In genomic region chr10:131972474-131973071, GRCh38 we compare ENCODE assay signal across 8 cellular contexts. TPM values are rescaled to one million over a fixed set of nuclear protein-coding genes. Genes with fewer than 3 reads are reported as not detected.
DNase-seq lines count a peak whose midpoint lies in the region; ATAC-seq and TF ChIP-seq lines count a peak whose summit lies in the region.

No MANE protein-coding gene starts in this region.

- no peak overlapping the region for H4K12ac ChIP-seq in trophoblast cell (ENCODE audit: low read depth, low read length)

- no peak for TF ChIP-seq CTCF in sigmoid colon (IDR thresholded peaks at IDR 0.05)
- no peak for TF ChIP-seq CTCF in endothelial cell (IDR thresholded peaks at IDR 0.05; ENCODE audit: unreplicated experiment)

- no peaks in the 10 kb centered on the region for H3K9me3 ChIP-seq in sigmoid colon
- H3K9me3 ChIP-seq in trophoblast cell (ENCODE audit: insufficient read depth, low read depth, low read length), result no peaks in the 10 kb centered on the region

- intact Hi-C loops in sigmoid colon (cut with DNase I), result no loop called here

- H3K18ac ChIP-seq in trophoblast cell (ENCODE audit: low read length), result no peak overlapping the region

- H3K36me3 Mint-ChIP-seq in T-cell (peaks cover 24% of the 10 kb centered on the region), endothelial cell (ENCODE audit: low read depth, unreplicated experiment) (peaks cover 27% of the 10 kb centered on the region)

- H2AK5ac ChIP-seq in trophoblast cell (ENCODE audit: low read length), result no peak overlapping the region

- H2BK5ac ChIP-seq in trophoblast cell (ENCODE audit: low read depth, low read length, poor library complexity), result no peak overlapping the region

- H3K27me3 ChIP-seq in sigmoid colon, result no peaks in the 10 kb centered on the region
- H3K27me3 ChIP-seq in trophoblast cell (ENCODE audit: insufficient read depth, low read length), result no peaks in the 10 kb centered on the region

- no peaks in the 10 kb centered on the region for H3K79me2 ChIP-seq in trophoblast cell (ENCODE audit: control insufficient read depth, insufficient read depth, low read length, poor library complexity)

- no peak overlapping the region for H3K23ac ChIP-seq in trophoblast cell (ENCODE audit: low read length)

- no peaks in the 10 kb centered on the region for H3K27me3 Mint-ChIP-seq in T-cell
- H3K27me3 Mint-ChIP-seq in endothelial cell (ENCODE audit: unreplicated experiment), result peaks cover 2% of the 10 kb centered on the region

- H3K4ac ChIP-seq in trophoblast cell (ENCODE audit: low read depth, low read length), result no peak overlapping the region

- H2BK120ac ChIP-seq in trophoblast cell (ENCODE audit: insufficient read depth, low read length, poor library complexity), result no peak overlapping the region

- no peaks in the 10 kb centered on the region for H3K9me3 Mint-ChIP-seq in T-cell
- no peaks in the 10 kb centered on the region for H3K9me3 Mint-ChIP-seq in endothelial cell (ENCODE audit: unreplicated experiment)

- DNase-seq in G401 (ENCODE audit: low spot score) (peak; percentile 65), T-cell (peak in 17 of 34 experiments; percentile 9 to 36 (median 19)), sigmoid colon (peak; percentile 71), trophoblast cell (no peak), activated gamma-delta T cell (lab: John Stamatoyannopoulos, UW) (no peak), endothelial cell (ENCODE audit: low spot score) (no peak)

- in situ Hi-C loops in G401 (cut with HindIII; ENCODE audit: low sequenced_read_pairs), result no loop called here

- ATAC-seq in T-cell (replicated peaks in 1 of 4) (peak; percentile 66 to 76 (median 72)), esophagus mucosa (peak; percentile 30), GM19467 (IDR thresholded peaks at IDR 0.05; ENCODE audit: unreplicated experiment) (no peak)

- no peak overlapping the region for H2BK12ac ChIP-seq in trophoblast cell (ENCODE audit: low read length)

- no peak overlapping the region for H3K4me3 ChIP-seq in sigmoid colon
- H3K4me3 ChIP-seq in trophoblast cell (ENCODE audit: low read depth, low read length), result no peak overlapping the region

- H3K4me3 Mint-ChIP-seq in T-cell (peak overlapping the region; percentile 80 to 87 (median 84)), endothelial cell (ENCODE audit: unreplicated experiment) (no peak overlapping the region)

- H3K9ac ChIP-seq in trophoblast cell (ENCODE audit: low read length), result no peak overlapping the region

- H3K36me3 ChIP-seq in sigmoid colon (peaks cover 13 to 49% (median 24%) of the 10 kb centered on the region in 4 donors), trophoblast cell (ENCODE audit: control insufficient read depth in 1 of 2, insufficient read depth in 2 of 2, low read length in 2 of 2) (peaks cover 39 to 47% of the 10 kb centered on the region in 2 experiments)

- peak overlapping the region; percentile 95 to 99 for H3K27ac Mint-ChIP-seq in T-cell
- no peak overlapping the region for H3K27ac Mint-ChIP-seq in endothelial cell (ENCODE audit: unreplicated experiment)

- no peak overlapping the region for H4K8ac ChIP-seq in trophoblast cell (ENCODE audit: low read depth, low read length)

- no peak for TF ChIP-seq EP300 in sigmoid colon (IDR thresholded peaks at IDR 0.05)

- no peak overlapping the region for H2AFZ ChIP-seq in trophoblast cell (ENCODE audit: insufficient read depth, low read length, poor library complexity)

- WGBS in sigmoid colon, 2 donors, result 12 to 39% methylated on average over 11 of the region's 11 CpGs
- no CpG with 5 or more reads among the region's 11 CpGs for WGBS in trophoblast cell (ENCODE audit: extremely low coverage, insufficient coverage, insufficient read length)

- H3K27ac ChIP-seq in sigmoid colon (no peak overlapping the region), trophoblast cell (ENCODE audit: low read depth, low read length) (no peak overlapping the region)

- H3K4me1 Mint-ChIP-seq in T-cell (peaks cover 71 to 78% (median 72%) of the 10 kb centered on the region in 3 donors), endothelial cell (ENCODE audit: unreplicated experiment) (peaks cover 8% of the 10 kb centered on the region)

- H3K4me2 ChIP-seq in trophoblast cell (ENCODE audit: low read length), result no peak overlapping the region

- H3K4me1 ChIP-seq in sigmoid colon (peaks cover 0 to 16% (median 11%) of the 10 kb centered on the region in 4 donors), trophoblast cell (ENCODE audit: control insufficient read depth in 1 of 2, insufficient read depth in 2 of 2, low read length in 2 of 2) (peaks cover 5 to 6% of the 10 kb centered on the region in 2 experiments)

- H3K14ac ChIP-seq in trophoblast cell (ENCODE audit: low read length), result no peak overlapping the region

- TF ChIP-seq POLR2A in sigmoid colon (IDR thresholded peaks at IDR 0.05), result no peak

- CTCF ChIA-PET in T-cell (lab: Charles Lee), result interaction anchor here (0.6 to 1.2 kb wide), 4 partner anchors 50 to 87 kb away, joined by 3 to 5 read pairs (median 4); no protein-coding TSS in a partner anchor

- POLR2A ChIA-PET in T-cell (lab: Charles Lee), result no interaction called here

- H3K79me1 ChIP-seq in trophoblast cell (ENCODE audit: low read length), result no peaks in the 10 kb centered on the region

- no peak overlapping the region for H4K91ac ChIP-seq in trophoblast cell (ENCODE audit: low read depth, low read length)

RNA-seq across cellular contexts. Expression of gene BNIP3, which starts 9.2 kb away (rescaled TPM):
- total RNA-seq in G401 (2014; rRNA removed; shearing (Covaris generic)), result 81.6 and 96.5 TPM in 2 replicates
- total RNA-seq in T-cell (10 to 100 TPM; 23.9 to 30.2 (median 27.8) TPM), esophagus mucosa (30.0 TPM), sigmoid colon (100 to 1,000 TPM in 2 of 4 donors, 10 to 100 TPM in 2; 55.9 to 125 (median 95.4) TPM), endothelial cell (ENCODE audit: unreplicated experiment) (29.9 TPM)
- 10 to 100 TPM in 2 of 3 donors, 1 to 10 TPM in 1; 3.9 to 11.7 (median 10.8) TPM for polyA plus RNA-seq in sigmoid colon
- polyA plus RNA-seq in trophoblast cell (2013), result 237 and 248 TPM in 2 replicates

Comparison
In these comparisons a context has a peak if more than half of its experiments do, and no peak if none do; other contexts are left out.
1. DNase-seq: peak in G401 (single experiment) and sigmoid colon (single experiment); none in trophoblast cell (0 of 2), activated gamma-delta T cell (single experiment) and endothelial cell (single experiment).